8 cellular contexts compared by ENCODE assay signal in the genomic region with DNA sequence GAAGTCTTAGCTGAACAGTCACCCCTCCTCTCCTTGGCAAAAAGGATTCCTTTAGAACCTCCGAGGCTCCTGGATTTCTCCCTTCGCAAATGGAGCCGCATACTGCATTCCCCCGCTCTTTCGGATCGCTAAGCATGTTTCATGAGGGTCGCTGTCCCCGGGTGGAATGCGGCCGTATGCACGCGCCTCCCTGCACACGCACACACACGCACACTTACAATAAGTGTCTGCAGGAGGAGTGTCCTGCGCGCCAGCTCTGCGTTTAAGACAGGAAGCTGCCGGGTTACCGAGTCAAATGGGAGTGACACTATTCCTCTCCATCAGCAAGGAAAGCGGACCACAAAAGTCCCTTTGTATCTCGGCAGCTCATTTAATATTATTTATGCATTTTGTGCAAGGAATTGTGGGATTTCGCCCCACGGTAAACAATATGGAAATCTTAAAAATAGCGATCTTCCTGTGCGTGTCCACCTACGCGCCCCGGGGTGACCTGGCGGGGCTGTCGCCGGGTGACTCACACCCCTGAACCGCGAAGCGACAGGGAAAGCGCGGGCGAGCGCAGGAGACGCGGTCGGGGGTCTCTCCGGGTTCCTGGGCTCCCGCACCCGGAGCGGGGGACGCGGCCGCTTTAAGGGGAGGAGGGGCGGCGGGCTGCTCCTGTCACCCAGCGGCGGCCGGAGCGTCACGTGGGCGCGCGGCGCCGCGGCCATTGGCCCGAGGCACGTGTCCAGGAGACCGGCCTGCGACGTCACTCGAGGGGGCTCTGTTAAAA. TPM values are rescaled to one million over a fixed set of nuclear protein-coding genes. Genes with fewer than 3 reads are reported as not detected.
DNase-seq lines count a peak whose midpoint lies in the region; ATAC-seq and TF ChIP-seq lines count a peak whose summit lies in the region.

No MANE protein-coding gene starts in this region.

- peak overlapping the region; percentile 39 for H3K4me3 ChIP-seq in choroid plexus epithelial cell (ENCODE audit: low read depth, low read length)

- peak; percentile 42 for DNase-seq in 8988T
- peak; percentile 3 for DNase-seq in GM04504 (ENCODE audit: low read depth)
- peak; percentile 41 for DNase-seq in NOMO-1 treated with DMSO at 0.1 percent for 48 hours (lab: John Stamatoyannopoulos, UW; ENCODE audit: unreplicated experiment)
- DNase-seq in choroid plexus epithelial cell (ENCODE audit: low read depth) = peak; percentile 42
- peak; percentile 67 for DNase-seq in left lobe of liver (ENCODE audit: low spot score)
- peak; percentile 36 for DNase-seq in stimulated activated CD4-positive, alpha-beta T cell treated with anti-CD3 and anti-CD28 coated beads, Interleukin-4, amount 100 ng/mL, for 1 hour
- no peak for DNase-seq in GDM1 (lab: John Stamatoyannopoulos, UW)

- peak; percentile 73 for ATAC-seq in left lobe of liver
- ATAC-seq in HG02981 (IDR thresholded peaks at IDR 0.05; ENCODE audit: unreplicated experiment) = no peak

- TF ChIP-seq CTCF in choroid plexus epithelial cell (conservative IDR thresholded peaks at IDR 0.05; ENCODE audit: low read depth, low read length) = no peak

RNA-seq across cellular contexts. Expression of gene EN2, which starts 1.0 kb away (rescaled TPM):
- total RNA-seq in left lobe of liver = not detected
